26 cellular contexts compared by ENCODE assay signal in the genomic region with DNA sequence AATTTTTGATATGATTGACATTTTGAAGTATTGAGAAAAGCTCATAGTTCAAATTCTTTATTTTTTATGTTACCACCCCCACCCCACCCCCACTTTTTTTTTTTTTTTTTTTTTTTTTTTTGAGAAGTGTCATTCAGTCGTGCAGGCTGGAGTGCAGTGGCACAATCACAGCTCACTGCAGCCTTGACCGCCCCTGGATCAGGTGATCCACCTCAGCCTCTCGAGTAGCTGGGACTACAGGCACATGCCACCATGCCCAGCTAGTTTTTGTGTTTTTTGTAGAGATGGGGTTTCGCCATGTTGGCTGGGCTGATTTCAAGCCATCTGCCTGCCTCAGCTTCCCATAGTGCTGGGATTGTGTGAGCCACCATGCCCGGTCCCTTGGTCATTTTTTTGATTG. TPM values are rescaled to one million over a fixed set of nuclear protein-coding genes. Genes with fewer than 3 reads are reported as not detected.
A peak's percentile ranks its signal among the peaks of the same experiment; 100 is the strongest.
DNase-seq lines count a peak whose midpoint lies in the region; ATAC-seq, FAIRE-seq and TF ChIP-seq lines count a peak whose summit lies in the region.
"Had no signal": no experiment of that assay in that cellular context is flagged by ENCODE, and none has a peak within 500 bp of the region (broad histone marks: within the 10 kb centered on the region; RNA-seq: fewer than 3 reads in every experiment).

No MANE protein-coding gene starts in this region.

- WGBS in K562 (ENCODE audit: insufficient coverage, low coverage, missing lambda C conversion rate): 79% methylated on average over 5 of the region's 5 CpGs

- H3K4me1 ChIP-seq in HEK293 (ENCODE audit: control insufficient read depth, insufficient read depth, low read length): peaks cover 5% of the 10 kb centered on the region
- peaks cover 4 to 6% of the 10 kb centered on the region in 2 experiments; a peak in 2 of 5 replicates for H3K4me1 ChIP-seq in K562 (replicated peaks in 1 of 2; ENCODE audit: control insufficient read depth in 2 of 2, insufficient read depth in 2 of 2, low read length in 2 of 2)
- peaks cover 29% of the 10 kb centered on the region for H3K4me1 ChIP-seq in upper lobe of right lung

- in situ Hi-C loops in K562 (cut with MboI): no loop called here

- no peak overlapping the region for H3K4me2 ChIP-seq in K562 (ENCODE audit: insufficient read depth, low read length)
- H3K4me2 ChIP-seq: BLaER1, KMS-11 had no signal

- intact Hi-C loops in K562 (cut with micrococcal nuclease) (no loop called here), upper lobe of right lung (cut with DNase I) (no loop called here), left cardiac atrium (cut with DNase I) (no loop called here)

- TF ChIP-seq RAD21 in K562 (CRISPR knock-in tag; conservative IDR thresholded peaks at IDR 0.05 in 1 of 2, IDR thresholded peaks at IDR 0.05 in 1 of 2): no peak

- TF ChIP-seq CTCF in HEK293 (tag by site-specific recombination; IDR thresholded peaks at IDR 0.05) (no peak), K562 (IDR thresholded peaks at IDR 0.05 in 2 of 3, conservative IDR thresholded peaks at IDR 0.05 in 1 of 3; ENCODE audit: insufficient read depth in 2 of 3, low read depth in 1 of 3, low read length in 3 of 3) (no peak), upper lobe of right lung (IDR thresholded peaks at IDR 0.05) (no peak)

- H2AFZ ChIP-seq in K562 (ENCODE audit: low read depth, low read length): no peak overlapping the region

- FAIRE-seq in K562 (lab: Jason Lieb, UNC): no peak
- FAIRE-seq: G401.6, H54, RCC 7860 had no signal

- H3K27me3 ChIP-seq in K562 (ENCODE audit: control insufficient read depth in 2 of 2, insufficient read depth in 2 of 2, low read length in 2 of 2) (no peaks in the 10 kb centered on the region), upper lobe of right lung (no peaks in the 10 kb centered on the region)
- H3K27me3 ChIP-seq: BLaER1, SJCRH30 had no signal

- POLR2A ChIA-PET in HEK293 (lab: Yijun Ruan, JAX) (interaction anchor here (0.6 to 2.2 kb wide), 8 partner anchors 9 to 790 kb away, joined by 3 to 10 read pairs (median 4); a partner anchor contains a TSS), K562 (lab: Yijun Ruan, JAX) (interaction anchor here (0.8 to 4.4 kb wide), 2 partner anchors 7 to 30 kb away, joined by 3 to 24 read pairs; a partner anchor contains a TSS)

- peaks cover 5% of the 10 kb centered on the region; the same call in 1 of the 2 replicates for H4K20me1 ChIP-seq in K562 (replicated peaks; ENCODE audit: control insufficient read depth, insufficient read depth, low read length)

- TF ChIP-seq POLR2A in K562 (conservative IDR thresholded peaks at IDR 0.05): no peak

- H3K27ac ChIP-seq in HEK293 (ENCODE audit: extremely low read depth, low read depth, low read length) (no peak overlapping the region), K562 (ENCODE audit: extremely low read depth, low read depth, low read length) (no peak overlapping the region), upper lobe of right lung (no peak overlapping the region)
- H3K27ac ChIP-seq: BLaER1, HL-60, KMS-11, SJCRH30 had no signal

- DNase-seq in K562 (ENCODE audit: extremely low read depth in 1 of 4, low spot score in 3 of 4): no peak
- no peak for DNase-seq in left lobe of liver (ENCODE audit: low spot score)
- DNase-seq in upper lobe of right lung: no peak
- no peak for DNase-seq in left cardiac atrium
- DNase-seq: ACHN; CD8-positive, alpha-beta T cell; HFFc6; NCI-H1694; NCI-H2081; NCI-H2171; NCI-H345; NCI-H524 treated with DMSO at 0.1 percent for 48 hours; OCI-M1; SJCRH30 had no signal

- H3K9me3 ChIP-seq in HEK293 (ENCODE audit: control insufficient read depth, insufficient read depth, low read depth, low read length): no peaks in the 10 kb centered on the region
- no peaks in the 10 kb centered on the region for H3K9me3 ChIP-seq in K562 (replicated peaks; ENCODE audit: control insufficient read depth, insufficient read depth, low read depth, low read length)
- H3K9me3 ChIP-seq in upper lobe of right lung: no peaks in the 10 kb centered on the region
- H3K9me3 ChIP-seq: BLaER1, SJCRH30 had no signal

- BruUV-seq in K562 (replicated peaks; lab: Mats Ljungman, UMichigan): no TSS peak

- TF ChIP-seq EP300 in K562 (IDR thresholded peaks at IDR 0.05; ENCODE audit: low read length): no peak

- H3K36me3 ChIP-seq in HEK293 (ENCODE audit: control insufficient read depth in 2 of 2, insufficient read depth in 1 of 2, low read length in 2 of 2) (peaks cover 74 to 88% of the 10 kb centered on the region in 2 experiments), K562 (ENCODE audit: control insufficient read depth, insufficient read depth, low read length) (peaks cover 92% of the 10 kb centered on the region), upper lobe of right lung (peaks cover 52% of the 10 kb centered on the region)

- H3K4me3 ChIP-seq in HEK293 (ENCODE audit: low read depth, low read length) (no peak overlapping the region), K562 (no peak overlapping the region), upper lobe of right lung (no peak overlapping the region)
- H3K4me3 ChIP-seq: BLaER1, SJCRH30 had no signal

- CTCF ChIA-PET in HEK293 (lab: Yijun Ruan, JAX): interaction anchor here (0.6 to 4.7 kb wide), 6 partner anchors 7 to 1151 kb away, joined by 3 to 26 read pairs (median 4); a partner anchor contains a TSS
- CTCF ChIA-PET in K562 (lab: Yijun Ruan, JAX; ENCODE audit: low intra/inter-chr PET ratio): no interaction called here

- ATAC-seq in K562 (no peak), left lobe of liver (peak; percentile 57), upper lobe of right lung (peak; percentile 59), left cardiac atrium (no peak), HG02981 (IDR thresholded peaks at IDR 0.05; ENCODE audit: unreplicated experiment) (no peak), GM18517 (IDR thresholded peaks at IDR 0.05; ENCODE audit: unreplicated experiment) (no peak)
- ATAC-seq: CD8-positive, alpha-beta T cell had no signal

- peaks cover 92% of the 10 kb centered on the region for H3K79me2 ChIP-seq in K562 (ENCODE audit: control insufficient read depth, insufficient read depth, low read length)

- no peaks in the 10 kb centered on the region for H3K9me1 ChIP-seq in K562 (ENCODE audit: control insufficient read depth, insufficient read depth, low read length)

- no peak overlapping the region for H3K9ac ChIP-seq in K562 (ENCODE audit: insufficient read depth in 1 of 2, low read depth in 2 of 2, low read length in 2 of 2)
- H3K9ac ChIP-seq: BLaER1, KMS-11 had no signal

RNA-seq across cellular contexts. Expression of a gene that starts 7.4 kb away (rescaled TPM):
- total RNA-seq in K562 (2011; cell fraction: chromatin; rRNA removed; ENCODE audit: low replicate concordance): 209 and 455 TPM in 2 replicates
- 104 and 126 TPM in 2 replicates for total RNA-seq in K562 (2011; cell fraction: nucleolus; rRNA removed)
- total RNA-seq in K562 (2011; cell fraction: nucleoplasm; rRNA removed): 198 and 253 TPM in 2 replicates
- total RNA-seq in K562 (2014; rRNA removed): 50.2 and 54.5 TPM in 2 replicates
- total RNA-seq in K562 (2014; rRNA removed; fragmentation: Illumina TruSeq; extraction: Trizol): 56.8 and 64.3 TPM in 2 replicates
- 45.9 and 50.7 TPM in 2 replicates for total RNA-seq in K562 (2015; rRNA removed; fragmentation: Illumina TruSeq; extraction: Trizol)
- total RNA-seq in K562 (2021): 178 and 213 TPM in 2 replicates
- polyA plus RNA-seq in K562 (2011; rRNA removed): 60.0 and 77.7 TPM in 2 replicates
- polyA plus RNA-seq in K562 (2011; cell fraction: cytosol; rRNA removed): 35.6 and 39.1 TPM in 2 replicates
- 59.8 and 89.8 TPM in 2 replicates for polyA plus RNA-seq in K562 (2011; cell fraction: nucleus; rRNA removed)
- 216 and 380 TPM in 2 replicates for polyA plus RNA-seq in K562 (2012)
- polyA plus RNA-seq in K562 (2014; fragmentation: Illumina TruSeq; extraction: Trizol): 267 and 272 TPM in 2 replicates
- 10 to 100 TPM in 1 of 2 experiments, 1 to 10 TPM in 1; 4.1 to 22.7 TPM for polyA plus RNA-seq in K562 (2014; fragmentation: Nextera tagmentation; extraction: Ambion mirVana)
- 142 and 171 TPM in 2 replicates for polyA plus RNA-seq in K562 (2014; rRNA removed)
- polyA minus RNA-seq in K562 (2011; rRNA and poly(A)+ RNA removed): 105 and 122 TPM in 2 replicates
- 44.4 and 68.8 TPM in 2 replicates for polyA minus RNA-seq in K562 (2011; cell fraction: cytosol; rRNA and poly(A)+ RNA removed)
- polyA minus RNA-seq in K562 (2011; cell fraction: nucleus; rRNA and poly(A)+ RNA removed): 74.2 and 95.4 TPM in 2 replicates
- total RNA-seq in left lobe of liver: 63.1 TPM
- total RNA-seq in upper lobe of right lung: 142 TPM
- 100 to 1,000 TPM in 1 of 2 donors, 10 to 100 TPM in 1; 97.3 to 119 TPM for total RNA-seq in left cardiac atrium

RNA-seq across cellular contexts. Expression of a gene that starts 21.3 kb away (rescaled TPM):
- not detected in 2 replicates for total RNA-seq in K562 (2011; cell fraction: chromatin; rRNA removed; ENCODE audit: low replicate concordance)
- not detected in 2 replicates for total RNA-seq in K562 (2011; cell fraction: nucleolus; rRNA removed)
- not detected in 2 replicates for total RNA-seq in K562 (2011; cell fraction: nucleoplasm; rRNA removed)
- not detected in 2 replicates for total RNA-seq in K562 (2014; rRNA removed)
- total RNA-seq in K562 (2014; rRNA removed; fragmentation: Illumina TruSeq; extraction: Trizol): not detected in 2 replicates
- not detected in 2 replicates for total RNA-seq in K562 (2015; rRNA removed; fragmentation: Illumina TruSeq; extraction: Trizol)
- total RNA-seq in K562 (2021): not detected in 2 replicates
- not detected in 2 replicates for polyA plus RNA-seq in K562 (2011; rRNA removed)
- not detected in 2 replicates for polyA plus RNA-seq in K562 (2011; cell fraction: cytosol; rRNA removed)
- not detected in 2 replicates for polyA plus RNA-seq in K562 (2011; cell fraction: nucleus; rRNA removed)
- polyA plus RNA-seq in K562 (2012): not detected in 2 replicates
- polyA plus RNA-seq in K562 (2014; fragmentation: Illumina TruSeq; extraction: Trizol): not detected in 2 replicates
- not detected for polyA plus RNA-seq in K562 (2014; fragmentation: Nextera tagmentation; extraction: Ambion mirVana)
- polyA plus RNA-seq in K562 (2014; rRNA removed): not detected in 2 replicates
- not detected in 2 replicates for polyA minus RNA-seq in K562 (2011; rRNA and poly(A)+ RNA removed)
- polyA minus RNA-seq in K562 (2011; cell fraction: cytosol; rRNA and poly(A)+ RNA removed): not detected in 2 replicates
- 0.27 TPM in 1 of 2 replicates, not detected in the other for polyA minus RNA-seq in K562 (2011; cell fraction: nucleus; rRNA and poly(A)+ RNA removed)
- 0.45 TPM for total RNA-seq in left lobe of liver
- 55.6 TPM for total RNA-seq in upper lobe of right lung
- 10 to 100 TPM in 1 of 2 donors, 1 to 10 TPM in 1; 5.0 to 10.3 TPM for total RNA-seq in left cardiac atrium
- total RNA-seq: HFFc6, SJCRH30 had no signal

RNA-seq across cellular contexts. Expression of a gene that starts 52.0 kb away (rescaled TPM):
- total RNA-seq in K562 (2011; cell fraction: chromatin; rRNA removed; ENCODE audit: low replicate concordance): not detected in 2 replicates
- total RNA-seq in K562 (2011; cell fraction: nucleolus; rRNA removed): not detected in 2 replicates
- total RNA-seq in K562 (2011; cell fraction: nucleoplasm; rRNA removed): not detected in 2 replicates
- total RNA-seq in K562 (2014; rRNA removed) (not detected in 2 replicates), K562 (2014; rRNA removed; fragmentation: Illumina TruSeq; extraction: Trizol) (not detected in 2 replicates), K562 (2015; rRNA removed; fragmentation: Illumina TruSeq; extraction: Trizol) (not detected in 2 replicates), K562 (2021) (not detected in 2 replicates), left lobe of liver (not detected), upper lobe of right lung (0.17 TPM), left cardiac atrium (not detected)
- polyA plus RNA-seq in K562 (2011; rRNA removed) (not detected in 2 replicates), K562 (2014; fragmentation: Illumina TruSeq; extraction: Trizol) (not detected in 2 replicates), K562 (2014; fragmentation: Nextera tagmentation; extraction: Ambion mirVana) (not detected), K562 (2014; rRNA removed) (not detected in 2 replicates)
- polyA plus RNA-seq in K562 (2011; cell fraction: cytosol; rRNA removed): not detected in 2 replicates
- not detected in 2 replicates for polyA plus RNA-seq in K562 (2011; cell fraction: nucleus; rRNA removed)
- polyA plus RNA-seq in K562 (2012): not detected in 2 replicates
- not detected in 2 replicates for polyA minus RNA-seq in K562 (2011; rRNA and poly(A)+ RNA removed)
- not detected in 2 replicates for polyA minus RNA-seq in K562 (2011; cell fraction: cytosol; rRNA and poly(A)+ RNA removed)
- polyA minus RNA-seq in K562 (2011; cell fraction: nucleus; rRNA and poly(A)+ RNA removed): not detected in 2 replicates
- total RNA-seq: Daoy, HFFc6, HT-29, M059J, SJCRH30 had no signal

RNA-seq across cellular contexts. Expression of a gene that starts 56.0 kb away (rescaled TPM):
- total RNA-seq in K562 (2011; cell fraction: chromatin; rRNA removed; ENCODE audit: low replicate concordance): not detected in 2 replicates
- total RNA-seq in K562 (2011; cell fraction: nucleolus; rRNA removed): not detected in 2 replicates
- total RNA-seq in K562 (2011; cell fraction: nucleoplasm; rRNA removed): not detected in 2 replicates
- total RNA-seq in K562 (2014; rRNA removed) (not detected in 2 replicates), K562 (2014; rRNA removed; fragmentation: Illumina TruSeq; extraction: Trizol) (not detected in 2 replicates), K562 (2015; rRNA removed; fragmentation: Illumina TruSeq; extraction: Trizol) (not detected in 2 replicates), K562 (2021) (not detected in 2 replicates), left lobe of liver (not detected), upper lobe of right lung (not detected), left cardiac atrium (not detected)
- polyA plus RNA-seq in K562 (2011; rRNA removed) (not detected in 2 replicates), K562 (2014; fragmentation: Illumina TruSeq; extraction: Trizol) (not detected in 2 replicates), K562 (2014; fragmentation: Nextera tagmentation; extraction: Ambion mirVana) (not detected), K562 (2014; rRNA removed) (not detected in 2 replicates)
- polyA plus RNA-seq in K562 (2011; cell fraction: cytosol; rRNA removed): not detected in 2 replicates
- polyA plus RNA-seq in K562 (2011; cell fraction: nucleus; rRNA removed): not detected in 2 replicates
- not detected in 2 replicates for polyA plus RNA-seq in K562 (2012)
- polyA minus RNA-seq in K562 (2011; rRNA and poly(A)+ RNA removed): not detected in 2 replicates
- polyA minus RNA-seq in K562 (2011; cell fraction: cytosol; rRNA and poly(A)+ RNA removed): not detected in 2 replicates
- polyA minus RNA-seq in K562 (2011; cell fraction: nucleus; rRNA and poly(A)+ RNA removed): not detected in 2 replicates
- total RNA-seq: CD8-positive, alpha-beta T cell; Daoy; HFFc6; HT-29; M059J; SJCRH30 had no signal

Comparison
In these comparisons a context has a peak if more than half of its experiments do, and no peak if none do; other contexts are left out.
1. ATAC-seq: peak in left lobe of liver (single experiment) and upper lobe of right lung (single experiment); none in K562 (single experiment), left cardiac atrium (0 of 2), HG02981 (single experiment) and GM18517 (single experiment).